In genomic region chr2:165436559-165436958, GRCh38 we compare ENCODE assay signal across 1 cellular context.
TF ChIP-seq lines count a peak whose summit lies in the region.

No MANE protein-coding gene starts in this region.

TF ChIP-seq in H1, 55 proteins besides CTCF, POLR2A, EP300 and RAD21 (continued from another document):
- TF ChIP-seq, protein P1, sequence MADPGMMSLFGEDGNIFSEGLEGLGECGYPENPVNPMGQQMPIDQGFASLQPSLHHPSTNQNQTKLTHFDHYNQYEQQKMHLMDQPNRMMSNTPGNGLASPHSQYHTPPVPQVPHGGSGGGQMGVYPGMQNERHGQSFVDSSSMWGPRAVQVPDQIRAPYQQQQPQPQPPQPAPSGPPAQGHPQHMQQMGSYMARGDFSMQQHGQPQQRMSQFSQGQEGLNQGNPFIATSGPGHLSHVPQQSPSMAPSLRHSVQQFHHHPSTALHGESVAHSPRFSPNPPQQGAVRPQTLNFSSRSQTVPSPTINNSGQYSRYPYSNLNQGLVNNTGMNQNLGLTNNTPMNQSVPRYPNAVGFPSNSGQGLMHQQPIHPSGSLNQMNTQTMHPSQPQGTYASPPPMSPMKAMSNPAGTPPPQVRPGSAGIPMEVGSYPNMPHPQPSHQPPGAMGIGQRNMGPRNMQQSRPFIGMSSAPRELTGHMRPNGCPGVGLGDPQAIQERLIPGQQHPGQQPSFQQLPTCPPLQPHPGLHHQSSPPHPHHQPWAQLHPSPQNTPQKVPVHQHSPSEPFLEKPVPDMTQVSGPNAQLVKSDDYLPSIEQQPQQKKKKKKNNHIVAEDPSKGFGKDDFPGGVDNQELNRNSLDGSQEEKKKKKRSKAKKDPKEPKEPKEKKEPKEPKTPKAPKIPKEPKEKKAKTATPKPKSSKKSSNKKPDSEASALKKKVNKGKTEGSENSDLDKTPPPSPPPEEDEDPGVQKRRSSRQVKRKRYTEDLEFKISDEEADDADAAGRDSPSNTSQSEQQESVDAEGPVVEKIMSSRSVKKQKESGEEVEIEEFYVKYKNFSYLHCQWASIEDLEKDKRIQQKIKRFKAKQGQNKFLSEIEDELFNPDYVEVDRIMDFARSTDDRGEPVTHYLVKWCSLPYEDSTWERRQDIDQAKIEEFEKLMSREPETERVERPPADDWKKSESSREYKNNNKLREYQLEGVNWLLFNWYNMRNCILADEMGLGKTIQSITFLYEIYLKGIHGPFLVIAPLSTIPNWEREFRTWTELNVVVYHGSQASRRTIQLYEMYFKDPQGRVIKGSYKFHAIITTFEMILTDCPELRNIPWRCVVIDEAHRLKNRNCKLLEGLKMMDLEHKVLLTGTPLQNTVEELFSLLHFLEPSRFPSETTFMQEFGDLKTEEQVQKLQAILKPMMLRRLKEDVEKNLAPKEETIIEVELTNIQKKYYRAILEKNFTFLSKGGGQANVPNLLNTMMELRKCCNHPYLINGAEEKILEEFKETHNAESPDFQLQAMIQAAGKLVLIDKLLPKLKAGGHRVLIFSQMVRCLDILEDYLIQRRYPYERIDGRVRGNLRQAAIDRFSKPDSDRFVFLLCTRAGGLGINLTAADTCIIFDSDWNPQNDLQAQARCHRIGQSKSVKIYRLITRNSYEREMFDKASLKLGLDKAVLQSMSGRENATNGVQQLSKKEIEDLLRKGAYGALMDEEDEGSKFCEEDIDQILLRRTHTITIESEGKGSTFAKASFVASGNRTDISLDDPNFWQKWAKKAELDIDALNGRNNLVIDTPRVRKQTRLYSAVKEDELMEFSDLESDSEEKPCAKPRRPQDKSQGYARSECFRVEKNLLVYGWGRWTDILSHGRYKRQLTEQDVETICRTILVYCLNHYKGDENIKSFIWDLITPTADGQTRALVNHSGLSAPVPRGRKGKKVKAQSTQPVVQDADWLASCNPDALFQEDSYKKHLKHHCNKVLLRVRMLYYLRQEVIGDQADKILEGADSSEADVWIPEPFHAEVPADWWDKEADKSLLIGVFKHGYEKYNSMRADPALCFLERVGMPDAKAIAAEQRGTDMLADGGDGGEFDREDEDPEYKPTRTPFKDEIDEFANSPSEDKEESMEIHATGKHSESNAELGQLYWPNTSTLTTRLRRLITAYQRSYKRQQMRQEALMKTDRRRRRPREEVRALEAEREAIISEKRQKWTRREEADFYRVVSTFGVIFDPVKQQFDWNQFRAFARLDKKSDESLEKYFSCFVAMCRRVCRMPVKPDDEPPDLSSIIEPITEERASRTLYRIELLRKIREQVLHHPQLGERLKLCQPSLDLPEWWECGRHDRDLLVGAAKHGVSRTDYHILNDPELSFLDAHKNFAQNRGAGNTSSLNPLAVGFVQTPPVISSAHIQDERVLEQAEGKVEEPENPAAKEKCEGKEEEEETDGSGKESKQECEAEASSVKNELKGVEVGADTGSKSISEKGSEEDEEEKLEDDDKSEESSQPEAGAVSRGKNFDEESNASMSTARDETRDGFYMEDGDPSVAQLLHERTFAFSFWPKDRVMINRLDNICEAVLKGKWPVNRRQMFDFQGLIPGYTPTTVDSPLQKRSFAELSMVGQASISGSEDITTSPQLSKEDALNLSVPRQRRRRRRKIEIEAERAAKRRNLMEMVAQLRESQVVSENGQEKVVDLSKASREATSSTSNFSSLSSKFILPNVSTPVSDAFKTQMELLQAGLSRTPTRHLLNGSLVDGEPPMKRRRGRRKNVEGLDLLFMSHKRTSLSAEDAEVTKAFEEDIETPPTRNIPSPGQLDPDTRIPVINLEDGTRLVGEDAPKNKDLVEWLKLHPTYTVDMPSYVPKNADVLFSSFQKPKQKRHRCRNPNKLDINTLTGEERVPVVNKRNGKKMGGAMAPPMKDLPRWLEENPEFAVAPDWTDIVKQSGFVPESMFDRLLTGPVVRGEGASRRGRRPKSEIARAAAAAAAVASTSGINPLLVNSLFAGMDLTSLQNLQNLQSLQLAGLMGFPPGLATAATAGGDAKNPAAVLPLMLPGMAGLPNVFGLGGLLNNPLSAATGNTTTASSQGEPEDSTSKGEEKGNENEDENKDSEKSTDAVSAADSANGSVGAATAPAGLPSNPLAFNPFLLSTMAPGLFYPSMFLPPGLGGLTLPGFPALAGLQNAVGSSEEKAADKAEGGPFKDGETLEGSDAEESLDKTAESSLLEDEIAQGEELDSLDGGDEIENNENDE (IDR thresholded peaks at IDR 0.05; ENCODE audit: insufficient replicate concordance, low read length), result no peak
- TF ChIP-seq SP1 (IDR thresholded peaks at IDR 0.05; ENCODE audit: low read depth, low read length) (no peak), CHD2 (IDR thresholded peaks at IDR 0.05; ENCODE audit: low read length) (no peak), HDAC6 (IDR thresholded peaks at IDR 0.05; ENCODE audit: low read depth, low read length) (no peak), SP2 (IDR thresholded peaks at IDR 0.05; ENCODE audit: low read length) (no peak), JUN (IDR thresholded peaks at IDR 0.05; ENCODE audit: low read depth, low read length) (no peak), SIX5 (IDR thresholded peaks at IDR 0.05; ENCODE audit: low read depth, low read length) (no peak), BACH1 (IDR thresholded peaks at IDR 0.05; ENCODE audit: low read length) (no peak)
